1 cellular context compared by ENCODE assay signal in genomic region chr7:150728609-150729008, GRCh38.
TF ChIP-seq lines count a peak whose summit lies in the region.

No MANE protein-coding gene starts in this region.

TF ChIP-seq in HepG2, 621 proteins besides CTCF, POLR2A, EP300 and RAD21:
- no peak for TF ChIP-seq ZNF382 (CRISPR knock-in tag; IDR thresholded peaks at IDR 0.05; ENCODE audit: borderline replicate concordance)
- TF ChIP-seq AGO2 (optimal IDR thresholded peaks at IDR 0.05; ENCODE audit: low read depth, low read length), result no peak
- TF ChIP-seq DNMT3B (CRISPR knock-in tag; conservative IDR thresholded peaks at IDR 0.05), result no peak
- no peak for TF ChIP-seq TFDP2 (CRISPR knock-in tag; IDR thresholded peaks at IDR 0.05)
- no peak for TF ChIP-seq TOE1 (CRISPR knock-in tag; IDR thresholded peaks at IDR 0.05)
- no peak for TF ChIP-seq NFYC (CRISPR knock-in tag; IDR thresholded peaks at IDR 0.05)
- no peak for TF ChIP-seq ZNF282 (IDR thresholded peaks at IDR 0.05; ENCODE audit: partially characterized antibody)
- no peak for TF ChIP-seq ATF1 (CRISPR knock-in tag; IDR thresholded peaks at IDR 0.05)
- no peak for TF ChIP-seq PCBP2 (optimal IDR thresholded peaks at IDR 0.05; ENCODE audit: low read depth, low read length, poor library complexity, severe bottlenecking)
- no peak for TF ChIP-seq MIXL1 (CRISPR knock-in tag; IDR thresholded peaks at IDR 0.05)
- no peak for TF ChIP-seq U2AF1 (optimal IDR thresholded peaks at IDR 0.05; ENCODE audit: low read depth, low read length)
- TF ChIP-seq ZNF234 (CRISPR knock-in tag; conservative IDR thresholded peaks at IDR 0.05), result no peak
TF ChIP-seq in HepG2: peak in this region for 0.
